13 cellular contexts compared by ENCODE assay signal in the genomic region with DNA sequence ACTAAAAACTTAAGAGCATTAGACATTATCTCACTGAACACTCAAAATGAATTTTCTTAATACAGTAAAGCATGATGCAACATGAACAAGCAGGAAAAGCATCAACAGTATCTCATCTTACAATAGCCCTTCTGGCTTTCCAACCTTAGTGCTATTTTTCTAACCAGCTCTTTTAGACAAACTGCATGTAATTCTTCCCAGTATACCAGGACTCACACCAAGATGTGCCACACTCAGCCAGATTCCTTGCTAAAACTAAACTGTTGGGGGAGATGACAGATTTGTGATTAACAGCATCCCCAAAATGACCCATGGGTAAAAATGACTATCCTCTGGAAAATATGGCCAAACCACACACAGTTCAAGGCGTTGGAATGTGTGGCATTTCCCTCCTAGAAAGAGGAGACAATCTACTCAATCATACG. TPM values are rescaled to one million over a fixed set of nuclear protein-coding genes. Genes with fewer than 3 reads are reported as not detected.
A peak's percentile ranks its signal among the peaks of the same experiment; 100 is the strongest.
DNase-seq lines count a peak whose midpoint lies in the region; ATAC-seq, FAIRE-seq and TF ChIP-seq lines count a peak whose summit lies in the region.
"Had no signal": no experiment of that assay in that cellular context is flagged by ENCODE, and none has a peak within 500 bp of the region (broad histone marks: within the 10 kb centered on the region; RNA-seq: fewer than 3 reads in every experiment).

No MANE protein-coding gene starts in this region.

- TF ChIP-seq POLR2A in IMR-90 (IDR thresholded peaks at IDR 0.05; ENCODE audit: low read depth, low read length): no peak
- no peak for TF ChIP-seq POLR2A in erythroblast (IDR thresholded peaks at IDR 0.05; ENCODE audit: low read length)

- H3K9ac ChIP-seq in IMR-90 (ENCODE audit: low read depth, low read length): peak overlapping the region; percentile 50; the same call in 1 of the 2 replicates

- peak overlapping the region; percentile 52 to 73; a peak in 3 of 4 replicates for H4K8ac ChIP-seq in IMR-90 (ENCODE audit: low read depth in 2 of 2, low read length in 2 of 2)

- TF ChIP-seq CTCF in AG04449 (IDR thresholded peaks at IDR 0.05; ENCODE audit: insufficient read depth, low read length, missing control alignments) (no peak), IMR-90 (conservative IDR thresholded peaks at IDR 0.05; ENCODE audit: low read depth, low read length) (no peak), bronchial epithelial cell (IDR thresholded peaks at IDR 0.05; ENCODE audit: insufficient read depth, low read length, severe bottlenecking) (no peak), left lung (IDR thresholded peaks at IDR 0.05) (no peak)

- POLR2A ChIA-PET in AG04449 (lab: Yijun Ruan, JAX) (interaction anchor here (0.6 to 1.0 kb wide), 2 partner anchors 37 to 99 kb away, joined by 3 to 4 read pairs; no protein-coding TSS in a partner anchor), IMR-90 (lab: Charles Lee; ENCODE audit: unreplicated experiment) (no interaction called here)
- POLR2A ChIA-PET in activated CD4-positive, alpha-beta memory T cell treated with anti-CD3 and anti-CD28 coated beads, Interleukin-2, amount 10 ng/mL, durations not matched to agents 7 days and 5 days (lab: Charles Lee): no interaction called here

- no peak for TF ChIP-seq RAD21 in IMR-90 (IDR thresholded peaks at IDR 0.05; ENCODE audit: low read length)

- H3K9me3 ChIP-seq in IMR-90 (ENCODE audit: control insufficient read depth, insufficient read depth, low read length) (no peaks in the 10 kb centered on the region), left lung (no peaks in the 10 kb centered on the region)
- H3K9me3 ChIP-seq: Peyer's patch had no signal

- peak overlapping the region; percentile 73; the same call in 1 of the 2 replicates for H3K56ac ChIP-seq in IMR-90 (ENCODE audit: extremely low read depth, insufficient read depth, low read length)

- H2AK5ac ChIP-seq in IMR-90 (ENCODE audit: low read depth, low read length): no peak overlapping the region

- peak overlapping the region; percentile 89 for H2BK5ac ChIP-seq in IMR-90 (ENCODE audit: low read depth, low read length, poor library complexity, severe bottlenecking)

- H2BK120ac ChIP-seq in IMR-90 (ENCODE audit: low read depth, low read length): peak overlapping the region; percentile 94

- H3K4me1 ChIP-seq in IMR-90 (ENCODE audit: control insufficient read depth, insufficient read depth, low read length) (peaks cover 11% of the 10 kb centered on the region), left lung (peaks cover 5 to 14% of the 10 kb centered on the region in 2 donors)
- H3K4me1 ChIP-seq: Peyer's patch had no signal

- peak overlapping the region; percentile 85; the same call in 1 of the 3 replicates for H2BK15ac ChIP-seq in IMR-90 (ENCODE audit: low read depth, low read length)

- DNase-seq in AG04449 (ENCODE audit: low read depth, low spot score) (peak; percentile 53), IMR-90 (peak; percentile 81), bronchial epithelial cell (ENCODE audit: low read depth) (peak; percentile 63), left lung (no peak), erythroblast (lab: John Stamatoyannopoulos, UW) (no peak), NCI-H1105 treated with DMSO at 0.1 percent for 48 hours (lab: John Stamatoyannopoulos, UW) (no peak)
- no peak for DNase-seq in activated CD4-positive, alpha-beta memory T cell treated with anti-CD3 and anti-CD28 coated beads, Interleukin-2, amount 10 ng/mL, durations not matched to agents 7 days and 5 days
- DNase-seq: activated CD4-positive, alpha-beta T cell treated with anti-CD3 and anti-CD28 coated beads for 48 hours; hippocampal formation; Peyer's patch had no signal

- H4K91ac ChIP-seq in IMR-90 (ENCODE audit: insufficient read depth, low read depth, low read length): peak overlapping the region; percentile 83; the same call in 1 of the 2 replicates

- peaks cover 9% of the 10 kb centered on the region for H3K9me1 ChIP-seq in IMR-90 (ENCODE audit: insufficient read depth, low read length)

- H3K36me3 ChIP-seq in IMR-90 (ENCODE audit: control insufficient read depth, insufficient read depth, low read length) (peaks cover 2% of the 10 kb centered on the region; the same call in 1 of the 2 replicates), bronchial epithelial cell (ENCODE audit: control insufficient read depth, insufficient read depth, low read length) (no peaks in the 10 kb centered on the region), left lung (peaks cover 0 to 1% of the 10 kb centered on the region in 2 donors)
- H3K36me3 ChIP-seq: Peyer's patch had no signal

- H3K4me3 ChIP-seq in AG04449 (ENCODE audit: low read depth, low read length) (no peak overlapping the region), IMR-90 (ENCODE audit: insufficient read depth, low read depth, low read length) (no peak overlapping the region; the same call in 1 of the 2 replicates), bronchial epithelial cell (ENCODE audit: low read depth, low read length) (no peak overlapping the region), left lung (no peak overlapping the region)
- H3K4me3 ChIP-seq: Peyer's patch had no signal

- no peaks in the 10 kb centered on the region for H3K9me3 Mint-ChIP-seq in activated CD4-positive, alpha-beta memory T cell treated with anti-CD3 and anti-CD28 coated beads, Interleukin-2, amount 10 ng/mL, durations not matched to agents 7 days and 5 days
- H3K9me3 Mint-ChIP-seq: neural crest cell had no signal

- H3K27ac Mint-ChIP-seq in activated CD4-positive, alpha-beta memory T cell treated with anti-CD3 and anti-CD28 coated beads, Interleukin-2, amount 10 ng/mL, durations not matched to agents 7 days and 5 days: no peak overlapping the region

- H3K27ac ChIP-seq in IMR-90 (ENCODE audit: insufficient read depth, low read length) (peak overlapping the region; percentile 89; the same call in 1 of the 2 replicates), left lung (peak overlapping the region in 1 of 2 donors; percentile 7)
- H3K27ac ChIP-seq: C4-2B, Peyer's patch had no signal

- H3K4me1 Mint-ChIP-seq in activated CD4-positive, alpha-beta memory T cell treated with anti-CD3 and anti-CD28 coated beads, Interleukin-2, amount 10 ng/mL, durations not matched to agents 7 days and 5 days: no peaks in the 10 kb centered on the region

- H3K27me3 ChIP-seq in IMR-90 (ENCODE audit: control insufficient read depth, insufficient read depth, low read length) (no peaks in the 10 kb centered on the region), bronchial epithelial cell (ENCODE audit: control insufficient read depth, insufficient read depth, low read length) (no peaks in the 10 kb centered on the region), left lung (no peaks in the 10 kb centered on the region)
- H3K27me3 ChIP-seq: Peyer's patch had no signal

- WGBS in IMR-90 (ENCODE audit: extremely low coverage in 2 of 2, insufficient read length in 1 of 2), 2 experiments: no CpG with 5 or more reads among the region's 2 CpGs

- peak overlapping the region; percentile 92; the same call in 1 of the 2 replicates for H3K14ac ChIP-seq in IMR-90 (replicated peaks; ENCODE audit: low read depth, low read length)

- H3K4me3 Mint-ChIP-seq in activated CD4-positive, alpha-beta memory T cell treated with anti-CD3 and anti-CD28 coated beads, Interleukin-2, amount 10 ng/mL, durations not matched to agents 7 days and 5 days: no peak overlapping the region
- H3K4me3 Mint-ChIP-seq: neural crest cell had no signal

- dilution Hi-C loops in IMR-90 (cut with HindIII; ENCODE audit: low sequenced_read_pairs, unreplicated experiment): no loop called here

- no peak overlapping the region for H2AFZ ChIP-seq in IMR-90 (replicated peaks; ENCODE audit: low read length, poor library complexity)

- H3K4ac ChIP-seq in IMR-90 (ENCODE audit: low read depth, low read length): peak overlapping the region; percentile 94

- peak overlapping the region; percentile 76; the same call in 1 of the 2 replicates for H3K4me2 ChIP-seq in IMR-90 (ENCODE audit: low read depth, low read length)

- CTCF ChIA-PET in AG04449 (lab: Yijun Ruan, JAX): interaction anchor here (1.3 to 1.7 kb wide), 5 partner anchors 31 to 638 kb away, joined by 3 to 5 read pairs (median 4); no protein-coding TSS in a partner anchor
- CTCF ChIA-PET in IMR-90 (lab: Yijun Ruan, JAX): interaction anchor here (1.1 kb wide), 2 partner anchors 81 to 263 kb away, joined by 3 to 4 read pairs; no protein-coding TSS in a partner anchor
- CTCF ChIA-PET in activated CD4-positive, alpha-beta memory T cell treated with anti-CD3 and anti-CD28 coated beads, Interleukin-2, amount 10 ng/mL, durations not matched to agents 7 days and 5 days (lab: Charles Lee): no interaction called here

- no peaks in the 10 kb centered on the region for H3K27me3 Mint-ChIP-seq in activated CD4-positive, alpha-beta memory T cell treated with anti-CD3 and anti-CD28 coated beads, Interleukin-2, amount 10 ng/mL, durations not matched to agents 7 days and 5 days

- H4K20me1 ChIP-seq in IMR-90 (ENCODE audit: insufficient read depth, low read length): no peaks in the 10 kb centered on the region

- H2AK9ac ChIP-seq in IMR-90 (replicated peaks; ENCODE audit: low read depth, low read length, poor library complexity): no peak overlapping the region

- FAIRE-seq in bronchial epithelial cell (lab: Jason Lieb, UNC): no peak

- intact Hi-C loops in IMR-90 (cut with micrococcal nuclease): loop anchor here (10.0 kb wide), 1 partner anchor 312 kb away; no protein-coding TSS in a partner anchor
- intact Hi-C loops in left lung (cut with DNase I): no loop called here

- no peak overlapping the region; the same call in 1 of the 2 replicates for H4K5ac ChIP-seq in IMR-90 (ENCODE audit: low read depth, low read length)

- H2BK20ac ChIP-seq in IMR-90 (ENCODE audit: low read depth, low read length): peak overlapping the region; percentile 88

- H3K18ac ChIP-seq in IMR-90 (ENCODE audit: low read depth, low read length): no peak overlapping the region; the same call in 1 of the 2 replicates

- H3K79me1 ChIP-seq in IMR-90 (ENCODE audit: low read depth in 1 of 2, low read length in 2 of 2): peaks cover 13 to 37% of the 10 kb centered on the region in 2 experiments

- H3K36me3 Mint-ChIP-seq in activated CD4-positive, alpha-beta memory T cell treated with anti-CD3 and anti-CD28 coated beads, Interleukin-2, amount 10 ng/mL, durations not matched to agents 7 days and 5 days (ENCODE audit: low read depth): no peaks in the 10 kb centered on the region

- in situ Hi-C loops in IMR-90 (cut with MboI; ENCODE audit: low sequenced_read_pairs): no loop called here

- peak; percentile 83 for ATAC-seq in IMR-90 (ENCODE audit: low read depth)
- peak; percentile 18 for ATAC-seq in left lung
- ATAC-seq in GM18868 (IDR thresholded peaks at IDR 0.05; ENCODE audit: unreplicated experiment): no peak

- H3K23ac ChIP-seq in IMR-90 (ENCODE audit: low read depth, low read length): peak overlapping the region; percentile 79; the same call in 1 of the 2 replicates

- BruUV-seq in IMR-90 (replicated peaks; lab: Mats Ljungman, UMichigan): no TSS peak

RNA-seq across cellular contexts. Expression of gene PWWP2A, which starts 36.2 kb away (rescaled TPM):
- 12.5 and 14.4 TPM in 2 replicates for total RNA-seq in IMR-90 (2012; rRNA removed)
- 7.5 and 8.8 TPM in 2 replicates for polyA plus RNA-seq in IMR-90 (2012; rRNA removed)
- 4.0 TPM in 2 replicates for polyA plus RNA-seq in IMR-90 (2012; cell fraction: cytosol; rRNA removed)
- polyA plus RNA-seq in IMR-90 (2012; cell fraction: nucleus; rRNA removed; ENCODE audit: low replicate concordance): 4.4 and 12.8 TPM in 2 replicates
- 10.8 and 13.1 TPM in 2 replicates for total RNA-seq in bronchial epithelial cell
- total RNA-seq in left lung: 10 to 100 TPM; 24.6 to 25.2 TPM
- total RNA-seq in activated CD4-positive, alpha-beta memory T cell treated with anti-CD3 and anti-CD28 coated beads, Interleukin-2, amount 10 ng/mL, durations not matched to agents 7 days and 5 days: 10 to 100 TPM; 21.9 to 24.6 TPM

Comparison
In these comparisons a context has a peak if more than half of its experiments do, and no peak if none do; other contexts are left out.
1. DNase-seq: peak in AG04449 (single experiment), IMR-90 (single experiment) and bronchial epithelial cell (single experiment); none in left lung (0 of 2), erythroblast (0 of 2), activated CD4-positive, alpha-beta memory T cell treated with anti-CD3 and anti-CD28 coated beads, Interleukin-2, amount 10 ng/mL, durations not matched to agents 7 days and 5 days (single experiment) and NCI-H1105 treated with DMSO at 0.1 percent for 48 hours (single experiment).